21 cellular contexts compared by ENCODE assay signal in the genomic region with DNA sequence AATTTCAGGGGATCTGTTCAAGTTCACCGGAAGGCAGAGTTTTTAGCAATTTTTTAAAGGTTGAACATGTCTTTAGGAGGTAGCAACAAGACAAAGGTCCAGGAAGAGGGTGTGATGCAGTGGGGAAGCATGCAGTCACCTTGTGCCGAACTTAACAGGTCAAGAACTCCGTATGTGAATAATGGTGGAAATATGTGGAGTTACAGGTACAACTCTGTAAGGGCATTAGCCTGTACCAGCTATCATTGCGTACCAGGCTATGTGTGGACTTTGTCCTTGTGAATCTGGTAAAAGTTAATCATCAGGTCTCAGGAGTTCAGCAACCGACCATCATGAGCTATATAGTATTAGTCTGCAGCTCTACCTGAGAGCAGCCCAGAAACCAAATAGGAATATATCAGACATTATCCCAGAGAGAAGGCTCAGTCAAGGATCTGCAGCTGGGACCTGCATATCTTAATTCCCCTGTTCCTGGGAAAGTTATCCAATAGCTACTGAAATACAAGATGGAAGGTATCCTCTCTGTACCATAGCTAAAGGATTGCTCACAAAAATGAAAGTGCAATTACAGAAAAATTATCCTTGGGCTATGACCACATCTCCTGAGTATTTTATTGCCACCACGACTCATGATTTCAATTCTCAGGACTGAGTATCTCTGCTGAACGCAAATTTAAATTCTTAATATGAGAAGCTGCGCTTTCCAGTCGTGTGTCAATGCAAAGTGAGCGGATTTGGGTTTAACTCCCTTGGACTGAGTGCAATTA.
DNase-seq lines count a peak whose midpoint lies in the region; ATAC-seq and TF ChIP-seq lines count a peak whose summit lies in the region.
"Had no signal": no experiment of that assay in that cellular context is flagged by ENCODE, and none has a peak within 500 bp of the region (broad histone marks: within the 10 kb centered on the region; RNA-seq: fewer than 3 reads in every experiment).

No MANE protein-coding gene starts in this region.

- H3F3A ChIP-seq in GM23248 (ENCODE audit: insufficient read depth), result peaks cover 13% of the 10 kb centered on the region; the same call in 1 of the 2 replicates

- no peak for TF ChIP-seq CTCF in RWPE2 (IDR thresholded peaks at IDR 0.05; ENCODE audit: poor library complexity, severe bottlenecking)
- no peak for TF ChIP-seq CTCF in fibroblast of pulmonary artery (IDR thresholded peaks at IDR 0.05; ENCODE audit: low read length, missing control alignments)

- whole genome bisulfite sequencing in GM23248 (ENCODE audit: low coverage in 1 of 2, low lambda C conversion rate in 2 of 2, missing lambda C conversion rate in 2 of 2), 2 experiments, result 62% methylated on average over 10 of the region's 10 CpGs

- H3K9me3 ChIP-seq in GM23248 (ENCODE audit: low read depth), result peaks cover 2% of the 10 kb centered on the region
- peaks cover 15% of the 10 kb centered on the region for H3K9me3 ChIP-seq in RWPE2 (ENCODE audit: severe bottlenecking)
- no peaks in the 10 kb centered on the region for H3K9me3 ChIP-seq in skeletal muscle satellite cell (replicated peaks; ENCODE audit: low read length)
- H3K9me3 ChIP-seq: ovary, thoracic aorta had no signal

- H3K79me2 ChIP-seq in GM23248 (ENCODE audit: insufficient read depth), result no peaks in the 10 kb centered on the region

- H3K27ac ChIP-seq in GM23248, result no peak overlapping the region
- H3K27ac ChIP-seq in RWPE2 (ENCODE audit: poor library complexity, severe bottlenecking), result peak overlapping the region; percentile 88
- H3K27ac ChIP-seq: BLaER1 treated with 17β-estradiol and CSF1 and Interleukin-3, amounts not matched to agents 10 nM and 100 nM; ovary; thoracic aorta had no signal

- peaks cover 12% of the 10 kb centered on the region; the same call in 1 of the 2 replicates for H3K4me1 ChIP-seq in GM23248 (ENCODE audit: insufficient read depth)
- H3K4me1 ChIP-seq in RWPE2 (ENCODE audit: insufficient read depth, poor library complexity, severe bottlenecking), result peaks cover 34% of the 10 kb centered on the region
- H3K4me1 ChIP-seq in skeletal muscle satellite cell (ENCODE audit: control insufficient read depth, insufficient read depth, low read length), result peaks cover 9% of the 10 kb centered on the region
- H3K4me1 ChIP-seq: Peyer's patch had no signal

- ATAC-seq in RWPE2 (ENCODE audit: low read depth) (peak; percentile 89), GM18909 (IDR thresholded peaks at IDR 0.05; ENCODE audit: poor library complexity, unreplicated experiment) (no peak)
- ATAC-seq: activated CD8-positive, alpha-beta T cell treated with anti-CD3 and anti-CD28 coated beads for 36 hours; activated T-helper 17 cell treated with anti-CD3 and anti-CD28 coated beads, Interleukin-2, amount 50 U/mL, for 72 hours; left cardiac atrium; T-cell had no signal

- DNase-seq in GM23248 (peak; percentile 51), RWPE2 (ENCODE audit: low spot score) (peak; percentile 78), fibroblast of pulmonary artery (ENCODE audit: low read depth) (peak; percentile 18), T-helper 1 cell (no peak), activated gamma-delta T cell treated with Interleukin-2 at 50 U/mL for 16 hours (no peak)
- DNase-seq: activated CD8-positive, alpha-beta T cell treated with anti-CD3 and anti-CD28 coated beads for 36 hours; aorta; hippocampal formation; left cardiac atrium; NCI-H1048; NCI-H2171; NCI-H82; ovary; stimulated activated CD4-positive, alpha-beta T cell treated with anti-CD3 and anti-CD28 coated beads, Interleukin-4, amount 100 ng/mL, for 24 hours; T-cell had no signal

- in situ Hi-C loops in GM23248 (cut with MboI), result no loop called here

- H3K9me2 ChIP-seq in GM23248 (ENCODE audit: insufficient read depth), result no peaks in the 10 kb centered on the region

- H3K36me3 ChIP-seq in GM23248 (ENCODE audit: low read depth) (no peaks in the 10 kb centered on the region), RWPE2 (ENCODE audit: low read depth) (0 out of 2 replicates have a peak, but pooled peaks cover 3% of the 10 kb centered on the region), skeletal muscle satellite cell (ENCODE audit: insufficient read depth, low read length) (no peaks in the 10 kb centered on the region)
- H3K36me3 ChIP-seq: BLaER1 treated with 17β-estradiol and CSF1 and Interleukin-3, amounts not matched to agents 10 nM and 100 nM; ovary; Peyer's patch; thoracic aorta had no signal

- no peaks in the 10 kb centered on the region for H3K27me3 ChIP-seq in GM23248 (replicated peaks; ENCODE audit: insufficient read depth)
- H3K27me3 ChIP-seq in RWPE2 (ENCODE audit: insufficient read depth, poor library complexity, severe bottlenecking), result no peaks in the 10 kb centered on the region
- H3K27me3 ChIP-seq in skeletal muscle satellite cell (ENCODE audit: control insufficient read depth, insufficient read depth, low read length), result no peaks in the 10 kb centered on the region
- H3K27me3 ChIP-seq: ovary, Peyer's patch had no signal

- no peak overlapping the region for H2AFZ ChIP-seq in GM23248

- H3K9ac ChIP-seq in GM23248 (no peak overlapping the region), skeletal muscle satellite cell (ENCODE audit: low read depth, low read length) (no peak overlapping the region)
- H3K9ac ChIP-seq: BLaER1 treated with 17β-estradiol and CSF1 and Interleukin-3, amounts not matched to agents 10 nM and 100 nM had no signal

- no peak overlapping the region for H3K4me3 ChIP-seq in GM23248
- no peak overlapping the region for H3K4me3 ChIP-seq in RWPE2 (ENCODE audit: severe bottlenecking)
- no peak overlapping the region for H3K4me3 ChIP-seq in fibroblast of pulmonary artery (replicated peaks; ENCODE audit: low read depth, low read length)
- no peak overlapping the region for H3K4me3 ChIP-seq in skeletal muscle satellite cell (ENCODE audit: low read length)
- H3K4me3 ChIP-seq: BLaER1 treated with 17β-estradiol and CSF1 and Interleukin-3, amounts not matched to agents 10 nM and 100 nM; ovary; thoracic aorta had no signal

- H3K4me2 ChIP-seq in GM23248 (ENCODE audit: unreplicated experiment), result no peak overlapping the region
- peak overlapping the region; percentile 20 for H3K4me2 ChIP-seq in skeletal muscle satellite cell (ENCODE audit: low read length)
- H3K4me2 ChIP-seq: BLaER1 treated with 17β-estradiol and CSF1 and Interleukin-3, amounts not matched to agents 10 nM and 100 nM had no signal

- H4K20me1 ChIP-seq in GM23248 (ENCODE audit: insufficient read depth), result no peaks in the 10 kb centered on the region
- H4K20me1 ChIP-seq: BLaER1 treated with 17β-estradiol and CSF1 and Interleukin-3, amounts not matched to agents 10 nM and 100 nM had no signal

Comparison
In these comparisons a context has a peak if more than half of its experiments do, and no peak if none do; other contexts are left out.
1. DNase-seq: peak in GM23248 (single experiment), RWPE2 (single experiment) and fibroblast of pulmonary artery (single experiment); none in T-helper 1 cell (0 of 5) and activated gamma-delta T cell treated with Interleukin-2 at 50 U/mL for 16 hours (single experiment).